Comparison of ENCODE assay signal across 1 cellular context in the genomic region with DNA sequence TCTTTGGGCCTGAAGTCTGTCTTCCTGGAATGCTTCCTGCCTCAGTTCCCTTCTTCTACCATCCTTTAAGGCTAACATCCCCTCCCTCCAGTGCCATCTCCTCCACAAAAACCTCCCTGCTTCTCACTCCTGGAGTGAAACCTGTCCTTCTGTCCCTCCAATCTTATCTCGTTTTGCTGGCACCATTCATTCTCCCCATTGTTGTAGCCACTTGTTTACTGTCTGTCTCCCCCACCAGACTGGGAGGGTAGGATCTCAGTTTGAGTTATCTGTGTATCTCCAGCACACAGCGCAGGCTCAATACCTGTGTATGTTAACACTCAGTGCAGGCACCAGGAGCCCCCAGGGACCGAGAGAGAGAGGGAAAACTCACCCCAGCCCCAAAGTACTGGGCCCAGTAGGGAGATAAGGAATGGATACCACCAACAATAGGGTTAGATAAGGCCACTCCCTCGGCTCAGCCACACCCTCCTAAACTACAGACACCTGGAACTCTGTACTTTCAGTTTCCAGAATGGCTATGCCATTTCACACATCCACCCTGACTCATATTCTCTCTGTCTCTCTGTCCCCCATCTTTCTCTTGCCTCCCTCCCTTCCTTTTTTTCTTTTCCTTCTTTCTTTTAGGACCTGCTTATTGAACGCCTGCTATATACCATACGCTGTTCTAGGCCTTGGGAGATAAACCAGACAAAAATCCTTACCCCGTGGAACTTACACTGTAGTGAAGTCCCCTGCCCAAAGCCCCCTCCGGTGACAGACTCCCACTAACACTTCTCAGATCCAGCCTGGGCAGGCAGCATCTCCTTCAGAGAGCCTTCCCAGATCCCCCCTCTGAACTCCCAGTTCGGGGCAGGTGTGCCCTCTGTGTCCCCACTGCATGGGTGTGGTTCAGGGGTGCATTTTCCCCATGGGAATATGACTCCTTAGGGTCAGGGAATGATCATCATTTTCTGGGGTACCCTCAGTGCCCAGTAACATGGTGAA.
TF ChIP-seq lines count a peak whose summit lies in the region.

No MANE protein-coding gene starts in this region.

TF ChIP-seq in IMR-90, 13 proteins besides CTCF, POLR2A, EP300 and RAD21 (continued from another document):
- TF ChIP-seq NFE2L2 (IDR thresholded peaks at IDR 0.05; ENCODE audit: low read depth, low read length) (no peak), MXI1 (IDR thresholded peaks at IDR 0.05; ENCODE audit: borderline replicate concordance, low read depth, low read length) (no peak), BHLHE40 (IDR thresholded peaks at IDR 0.05; ENCODE audit: low read depth, low read length) (no peak), SMC3 (IDR thresholded peaks at IDR 0.05; ENCODE audit: low read depth, low read length) (no peak), FOS (IDR thresholded peaks at IDR 0.05; ENCODE audit: low read depth, low read length) (no peak), ELK1 (IDR thresholded peaks at IDR 0.05; ENCODE audit: borderline replicate concordance, low read depth, low read length) (no peak)
